ENCODE assay signal across 18 cellular contexts in the genomic region with DNA sequence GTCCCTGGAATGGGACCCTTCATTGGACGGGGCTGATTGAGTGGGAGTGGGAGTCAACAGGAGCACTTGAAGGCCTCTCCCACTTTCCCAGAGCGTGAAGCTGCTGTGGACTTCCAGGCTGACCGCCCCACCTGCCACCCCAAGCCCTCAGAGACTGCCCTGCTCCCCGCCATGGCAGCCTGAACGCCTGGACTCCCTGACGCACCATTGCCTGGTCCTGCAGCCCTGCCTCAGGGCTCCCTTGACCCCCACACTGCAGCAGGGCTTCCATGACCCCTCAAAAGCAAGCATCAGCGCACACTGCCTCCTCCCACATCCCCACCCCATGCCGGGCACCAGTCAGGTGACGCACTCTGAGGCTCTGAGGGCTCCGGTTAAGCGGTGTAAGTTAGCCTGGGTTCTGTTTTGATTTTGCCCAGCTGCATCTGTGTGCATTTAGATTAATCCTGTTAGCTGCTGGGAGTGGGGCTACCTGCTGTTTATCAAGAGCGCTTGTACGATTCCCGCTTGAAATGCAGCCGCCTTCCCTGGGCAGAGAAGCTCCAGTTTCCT. TPM values are rescaled to one million over a fixed set of nuclear protein-coding genes. Genes with fewer than 3 reads are reported as not detected.
"Had no signal": no experiment of that assay in that cellular context is flagged by ENCODE, and none has a peak within 500 bp of the region (broad histone marks: within the 10 kb centered on the region; RNA-seq: fewer than 3 reads in every experiment).

No MANE protein-coding gene starts in this region.

- H3K27me3 ChIP-seq: adrenal gland, right lobe of liver, testis had no signal

- H3K36me3 ChIP-seq: adrenal gland, gastroesophageal sphincter, heart left ventricle, left ventricle myocardium inferior, right lobe of liver had no signal

- H3K4me1 ChIP-seq: adrenal gland, gastroesophageal sphincter, heart left ventricle, left ventricle myocardium inferior, psoas muscle, right lobe of liver, testis had no signal

- DNase-seq: activated CD4-positive, CD25-positive, alpha-beta regulatory T cell treated with anti-CD3 and anti-CD28 coated beads, Interleukin-2, amount 50 U/mL, for 72 hours; activated gamma-delta T cell treated with Interleukin-2 at 50 U/mL for 16 hours; effector CD4-positive, alpha-beta T cell; left ventricle myocardium inferior; psoas muscle; stimulated activated CD4-positive, alpha-beta T cell treated with anti-CD3 and anti-CD28 coated beads, Interleukin-4, amount 100 ng/mL, for 24 hours; testis had no signal

- FAIRE-seq: small intestine had no signal

- H3K9me3 ChIP-seq: adrenal gland, gastroesophageal sphincter, heart left ventricle, left ventricle myocardium inferior, psoas muscle, right lobe of liver, testis had no signal

- H3K27ac ChIP-seq: adrenal gland, gastroesophageal sphincter, heart left ventricle, left ventricle myocardium inferior, psoas muscle, right lobe of liver, testis had no signal

- H3K4me3 ChIP-seq: adrenal gland, gastroesophageal sphincter, heart left ventricle, left ventricle myocardium inferior, psoas muscle, right lobe of liver, testis had no signal

- ATAC-seq: activated naive CD4-positive, alpha-beta T cell treated with anti-CD3 and anti-CD28 coated beads, Interleukin-2, amount 50 U/mL, for 72 hours; gastroesophageal sphincter; heart left ventricle; psoas muscle; right lobe of liver; stimulated activated effector memory CD8-positive, alpha-beta T cell treated with anti-CD3 and anti-CD28 coated beads, Interleukin-12 subunit alpha, Interleukin-12 subunit beta, amount 100 ng/mL, for 72 hours had no signal

RNA-seq across cellular contexts. Expression of gene TRIM29, which starts 39.3 kb away (rescaled TPM):
- total RNA-seq: activated naive CD4-positive, alpha-beta T cell treated with anti-CD3 and anti-CD28 coated beads, Interleukin-2, amount 50 U/mL, for 72 hours; activated T-helper 1 cell treated with anti-CD3 and anti-CD28 coated beads, Interleukin-12 subunit alpha, Interleukin-12 subunit beta, Interleukin-2, Interleukin-4 antibody, amounts not matched to agents 30 ng/mL and 10 ng/mL and 1 ng/mL, durations not matched to agents 14 hours and 24 hours and 36 hours; left ventricle myocardium inferior; mononuclear cell; neural crest cell; osteocyte had no signal
